In genomic region chrX:49079489-49080428, GRCh38 we compare ENCODE assay signal across 8 cellular contexts. TPM values are rescaled to one million over a fixed set of nuclear protein-coding genes. Genes with fewer than 3 reads are reported as not detected.
DNase-seq lines count a peak whose midpoint lies in the region; ATAC-seq and TF ChIP-seq lines count a peak whose summit lies in the region.

TSS of gene WDR45 (minus strand) at chrX:49079887. CDS start at chrX:49078095, 1,792 bp downstream.

- H3K27ac Mint-ChIP-seq in endodermal cell = peak within 1 kb of the TSS; percentile 95

- ATAC-seq in GM18511 (IDR thresholded peaks at IDR 0.05; ENCODE audit: unreplicated experiment) (peak; percentile 88), HG03354 (IDR thresholded peaks at IDR 0.05; ENCODE audit: poor library complexity, severe bottlenecking, unreplicated experiment) (peak; percentile 77)

- H3K27me3 Mint-ChIP-seq in endodermal cell (ENCODE audit: insufficient read depth) = no peaks in the 10 kb centered on the region

- WGBS in endodermal cell (ENCODE audit: insufficient coverage in 1 of 2, insufficient read length in 1 of 2), 2 experiments = 0% methylated on average over 8 to 52 of the region's 55 CpGs

- peak within 1 kb of the TSS; percentile 80 for H3K9ac ChIP-seq in endodermal cell (ENCODE audit: extremely low read depth, low read length, poor library complexity, severe bottlenecking)

- H3K9me3 Mint-ChIP-seq in endodermal cell = peaks cover 51% of the 10 kb centered on the region

- peaks cover 2% of the 10 kb centered on the region for H3K36me3 Mint-ChIP-seq in endodermal cell (ENCODE audit: low read depth)

- no peak for TF ChIP-seq CTCF in endodermal cell (conservative IDR thresholded peaks at IDR 0.05)

- peak; percentile 94 for DNase-seq in 8988T
- peak; percentile 59 for DNase-seq in NOMO-1 treated with DMSO at 0.1 percent for 48 hours (lab: John Stamatoyannopoulos, UW; ENCODE audit: unreplicated experiment)
- peak; percentile 32 for DNase-seq in activated CD8-positive, alpha-beta memory T cell treated with anti-CD3 and anti-CD28 coated beads, Interleukin-2, amount 50 U/mL, for 24 hours (ENCODE audit: extremely low read depth)
- peak; percentile 83 for DNase-seq in endodermal cell
- DNase-seq in mesenteric fat pad (ENCODE audit: low spot score) = peak; percentile 94
- DNase-seq in stimulated activated CD8-positive, alpha-beta memory T cell treated with anti-CD3 and anti-CD28 coated beads, Interleukin-15, amount 100 ng/mL, for 24 hours (ENCODE audit: low read depth) = peak; percentile 12

- peak within 1 kb of the TSS; percentile 47 for H3K27ac ChIP-seq in endodermal cell (ENCODE audit: low read depth, low read length)

- H3K4me3 Mint-ChIP-seq in endodermal cell = peak within 1 kb of the TSS; percentile 85

- H3K4me1 ChIP-seq in endodermal cell (ENCODE audit: control insufficient read depth, insufficient read depth, low read length) = no peaks in the 10 kb centered on the region

- no peaks in the 10 kb centered on the region for H3K9me3 ChIP-seq in endodermal cell (ENCODE audit: control insufficient read depth, low read length)

- peak within 1 kb of the TSS; percentile 87 for H3K4me3 ChIP-seq in endodermal cell (ENCODE audit: low read length)

- peaks cover 4% of the 10 kb centered on the region for H3K4me1 Mint-ChIP-seq in endodermal cell

- no peaks in the 10 kb centered on the region for H3K36me3 ChIP-seq in endodermal cell (ENCODE audit: control insufficient read depth, insufficient read depth, low read length)

- no peaks in the 10 kb centered on the region for H3K27me3 ChIP-seq in endodermal cell (ENCODE audit: control insufficient read depth, insufficient read depth, low read length, poor library complexity, severe bottlenecking)

RNA-seq across cellular contexts. Expression of gene WDR45, which starts in this region (rescaled TPM):
- 10 to 100 TPM; 29.8 to 42.5 TPM for total RNA-seq in endodermal cell
- polyA plus RNA-seq in endodermal cell (2013, experiment 1 of 2) = 32.4 TPM
- 28.0 TPM for polyA plus RNA-seq in endodermal cell (2013, experiment 2 of 2)
- 73.4 TPM for total RNA-seq in mesenteric fat pad

Comparison
In these comparisons a context has a peak if more than half of its experiments do, and no peak if none do; other contexts are left out.
1. Peak in every context shown above with its lines: DNase-seq, ATAC-seq, H3K4me3 ChIP-seq and H3K27ac ChIP-seq.
2. DNase-seq: peak in every context shown above with its lines; median percentile 94 in 8988T; 94 in mesenteric fat pad; 83 in endodermal cell; 59 in NOMO-1 treated with DMSO at 0.1 percent for 48 hours; 32 in activated CD8-positive, alpha-beta memory T cell treated with anti-CD3 and anti-CD28 coated beads, Interleukin-2, amount 50 U/mL, for 24 hours; 12 in stimulated activated CD8-positive, alpha-beta memory T cell treated with anti-CD3 and anti-CD28 coated beads, Interleukin-15, amount 100 ng/mL, for 24 hours.